In genomic region chr11:16923987-16924386, GRCh38 we compare ENCODE assay signal across 9 cellular contexts.
DNase-seq lines count a peak whose midpoint lies in the region; ATAC-seq and TF ChIP-seq lines count a peak whose summit lies in the region.
"Had no signal": no experiment of that assay in that cellular context is flagged by ENCODE, and none has a peak within 500 bp of the region (broad histone marks: within the 10 kb centered on the region; RNA-seq: fewer than 3 reads in every experiment).

No MANE protein-coding gene starts in this region.

- peaks cover 30% of the 10 kb centered on the region for H3K27me3 ChIP-seq in lower lobe of right lung (ENCODE audit: low read depth)

- no peaks in the 10 kb centered on the region for H3K9me3 ChIP-seq in lower lobe of right lung
- H3K9me3 ChIP-seq: psoas muscle had no signal

- no peak for TF ChIP-seq CTCF in lower lobe of right lung (IDR thresholded peaks at IDR 0.05)

- H3K36me3 ChIP-seq in lower lobe of right lung: no peaks in the 10 kb centered on the region

- H3K4me1 ChIP-seq in lower lobe of right lung: peaks cover 22% of the 10 kb centered on the region

- peak overlapping the region; percentile 50 for H3K27ac ChIP-seq in lower lobe of right lung
- H3K27ac ChIP-seq: psoas muscle had no signal

- ATAC-seq in GM21717 (IDR thresholded peaks at IDR 0.05; ENCODE audit: unreplicated experiment) (peak; percentile 71), lower lobe of right lung (peak; percentile 54 to 68)

- DNase-seq in ELF-1 (ENCODE audit: low read depth, low spot score): peak; percentile 74
- DNase-seq in NCI-H69 (lab: John Stamatoyannopoulos, UW): peak; percentile 21
- DNase-seq in lower lobe of right lung: no peak
- DNase-seq in head of caudate nucleus: no peak
- DNase-seq in NCI-H1694 (lab: John Stamatoyannopoulos, UW): no peak
- no peak for DNase-seq in AML-193 (lab: John Stamatoyannopoulos, UW)
- no peak for DNase-seq in HuH-7.5 (ENCODE audit: low spot score)

- intact Hi-C loops in lower lobe of right lung (cut with DNase I) (no loop called here), head of caudate nucleus (cut with DNase I) (no loop called here)

- peak overlapping the region; percentile 54 for H3K4me3 ChIP-seq in lower lobe of right lung

Comparison
In these comparisons a context has a peak if more than half of its experiments do, and no peak if none do; other contexts are left out.
1. DNase-seq: peak in ELF-1 (single experiment) and NCI-H69 (single experiment); none in lower lobe of right lung (single experiment), head of caudate nucleus (0 of 42), NCI-H1694 (single experiment), AML-193 (0 of 2) and HuH-7.5 (single experiment).